9 cellular contexts compared by ENCODE assay signal in the genomic region with DNA sequence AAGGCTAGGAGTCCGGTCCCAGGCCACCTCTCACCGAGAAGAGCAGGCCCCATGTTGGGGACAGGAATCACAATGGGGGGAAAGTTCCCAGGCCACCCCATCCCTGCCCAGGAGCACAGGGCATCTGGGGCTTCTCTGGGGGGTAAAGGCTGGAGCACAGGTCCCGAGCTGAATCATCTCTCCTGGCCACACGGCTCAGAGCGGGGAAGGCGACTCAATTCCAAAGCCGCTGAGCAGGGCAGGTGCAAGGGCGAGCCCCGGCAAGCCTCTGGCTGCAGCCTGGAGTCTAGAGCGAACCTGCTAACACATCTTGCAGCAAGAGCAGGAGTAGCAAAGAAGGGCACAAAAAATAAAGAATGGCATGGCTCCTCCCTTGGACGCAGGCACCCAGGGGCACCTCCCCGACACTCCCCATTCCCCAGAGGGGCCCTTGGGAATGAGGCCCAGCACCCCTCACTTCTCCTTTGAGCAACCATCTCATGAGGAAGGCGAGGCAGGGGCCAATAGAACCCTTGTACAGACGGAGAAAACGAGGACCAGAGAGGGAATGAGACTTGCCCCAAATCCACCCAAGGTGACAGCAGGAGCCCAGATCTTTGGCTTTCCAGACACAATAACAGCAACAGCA. TPM values are rescaled to one million over a fixed set of nuclear protein-coding genes. Genes with fewer than 3 reads are reported as not detected.
DNase-seq lines count a peak whose midpoint lies in the region; ATAC-seq, FAIRE-seq and TF ChIP-seq lines count a peak whose summit lies in the region.
"Had no signal": no experiment of that assay in that cellular context is flagged by ENCODE, and none has a peak within 500 bp of the region (broad histone marks: within the 10 kb centered on the region; RNA-seq: fewer than 3 reads in every experiment).

No MANE protein-coding gene starts in this region.

- peak overlapping the region; percentile 70 to 98 (median 84) for H3K27ac ChIP-seq in adrenal gland
- H3K27ac ChIP-seq in kidney (ENCODE audit: low read depth in 2 of 2, low read length in 2 of 2), result peak overlapping the region; percentile 43 to 94
- H3K27ac ChIP-seq in substantia nigra (ENCODE audit: low read depth, low read length, poor library complexity, severe bottlenecking), result peak overlapping the region; percentile 88

- H3K4me2 ChIP-seq in Loucy (ENCODE audit: low read depth, low read length, poor library complexity, severe bottlenecking), result peak overlapping the region; percentile 55

- H3K4me3 ChIP-seq in Loucy (ENCODE audit: low read length, poor library complexity, severe bottlenecking), result peak overlapping the region; percentile 57
- peak overlapping the region in 1 of 4 donors; percentile 27 for H3K4me3 ChIP-seq in adrenal gland
- H3K4me3 ChIP-seq in kidney (ENCODE audit: low read length in 2 of 2), result no peak overlapping the region

- H3K36me3 ChIP-seq in Loucy (ENCODE audit: insufficient read depth, low read length), result peaks cover 29% of the 10 kb centered on the region; the same call in 1 of the 2 replicates
- peaks cover 0 to 11% of the 10 kb centered on the region in 2 donors for H3K36me3 ChIP-seq in adrenal gland (replicated peaks in 1 of 2)
- H3K36me3 ChIP-seq in kidney (ENCODE audit: control insufficient read depth in 1 of 2, insufficient read depth in 2 of 2, low read length in 2 of 2), result no peaks in the 10 kb centered on the region

- intact Hi-C loops in adrenal gland (cut with DNase I), result no loop called here
- intact Hi-C loops in kidney (cut with DNase I), result no loop called here

- H4K20me1 ChIP-seq in Loucy (ENCODE audit: insufficient read depth, low read length, poor library complexity, severe bottlenecking), result no peaks in the 10 kb centered on the region

- H3K4me1 ChIP-seq in Loucy (ENCODE audit: insufficient read depth, low read length, poor library complexity, severe bottlenecking) (peaks cover 50% of the 10 kb centered on the region), adrenal gland (replicated peaks in 1 of 2) (peaks cover 33 to 50% of the 10 kb centered on the region in 2 donors), kidney (ENCODE audit: control insufficient read depth in 1 of 2, insufficient read depth in 1 of 2, low read depth in 1 of 2, low read length in 2 of 2) (peaks cover 24 to 44% of the 10 kb centered on the region in 2 donors)

- peak overlapping the region; percentile 54 for H3K9ac ChIP-seq in Loucy (ENCODE audit: low read depth, low read length, poor library complexity, severe bottlenecking)
- H3K9ac ChIP-seq in kidney (ENCODE audit: low read length in 2 of 2), result peak overlapping the region; percentile 65 to 66

- peak in 2 of 7 donors; percentile 30 to 43 for DNase-seq in adrenal gland
- no peak for DNase-seq in kidney
- DNase-seq in substantia nigra (lab: John Stamatoyannopoulos, UW), result peak in 2 of 49 donors; percentile 31 to 33
- DNase-seq in NCI-H526 treated with DMSO at 0.1 percent for 48 hours (lab: John Stamatoyannopoulos, UW), result no peak
- DNase-seq in dermis blood vessel endothelial cell, result no peak
- DNase-seq: stimulated activated CD4-positive, alpha-beta T cell treated with anti-CD3 and anti-CD28 coated beads, Interleukin-2, amount 100 ng/mL, for 24 hours had no signal

- no peaks in the 10 kb centered on the region for H3K9me2 ChIP-seq in Loucy (replicated peaks; ENCODE audit: low read depth, low read length)

- FAIRE-seq in kidney (lab: Jason Lieb, UNC), result no peak

- WGBS in adrenal gland, 4 donors, result 58 to 85% (median 70%) methylated on average over 9 to 15 of the region's 15 CpGs

- no peak overlapping the region for H2AFZ ChIP-seq in Loucy (ENCODE audit: low read length)

- H3K27me3 ChIP-seq in Loucy (ENCODE audit: insufficient read depth, low read length, poor library complexity, severe bottlenecking), result no peaks in the 10 kb centered on the region
- H3K27me3 ChIP-seq in adrenal gland, result no peaks in the 10 kb centered on the region

- no peaks in the 10 kb centered on the region for H3K9me3 ChIP-seq in Loucy (ENCODE audit: insufficient read depth, low read depth, low read length)
- H3K9me3 ChIP-seq in adrenal gland (replicated peaks in 1 of 3), result no peaks in the 10 kb centered on the region
- H3K9me3 ChIP-seq in kidney (ENCODE audit: control insufficient read depth in 1 of 2, low read length in 2 of 2), result no peaks in the 10 kb centered on the region

- TF ChIP-seq CTCF in Loucy (conservative IDR thresholded peaks at IDR 0.05; ENCODE audit: low read length) (no peak), adrenal gland (IDR thresholded peaks at IDR 0.05) (no peak), kidney (IDR thresholded peaks at IDR 0.05; ENCODE audit: borderline replicate concordance, extremely low read depth, insufficient read depth) (no peak)

- 0 out of 2 replicates have a peak, but pooled peaks cover 12% of the 10 kb centered on the region for H3F3A ChIP-seq in Loucy (ENCODE audit: low read depth)

- peaks cover 61% of the 10 kb centered on the region for H3K79me2 ChIP-seq in Loucy (ENCODE audit: insufficient read depth, low read length)

- no peak for ATAC-seq in GM18505 (IDR thresholded peaks at IDR 0.05; ENCODE audit: unreplicated experiment)
- ATAC-seq in GM18867 (IDR thresholded peaks at IDR 0.05; ENCODE audit: unreplicated experiment), result no peak

- no peak for TF ChIP-seq POLR2A in adrenal gland (IDR thresholded peaks at IDR 0.05)
- TF ChIP-seq POLR2A in GM18505 (IDR thresholded peaks at IDR 0.05; ENCODE audit: borderline replicate concordance, extremely low read depth, insufficient read depth, insufficient read length), result no peak

RNA-seq across cellular contexts. Expression of a gene that starts 20.6 kb away (rescaled TPM):
- 10 to 100 TPM; 18.1 to 46.9 (median 26.5) TPM for total RNA-seq in adrenal gland
- 10 to 100 TPM; 11.3 to 15.1 (median 12.5) TPM for polyA plus RNA-seq in adrenal gland
- total RNA-seq in kidney, result 49.3 TPM
- polyA plus RNA-seq in kidney (ENCODE audit: insufficient read depth, low read depth, low replicate concordance), result 352 TPM
- total RNA-seq in dermis blood vessel endothelial cell, result 17.8 and 27.9 TPM in 2 replicates

RNA-seq across cellular contexts. Expression of a gene that starts 33.5 kb away (rescaled TPM):
- total RNA-seq in adrenal gland (10 to 100 TPM; 13.5 to 23.4 (median 17.9) TPM), kidney (23.1 TPM), dermis blood vessel endothelial cell (10.1 and 12.6 TPM in 2 replicates)
- polyA plus RNA-seq in adrenal gland (10 to 100 TPM in 1 of 3 donors, 1 to 10 TPM in 2; 5.9 to 10.8 (median 9.7) TPM), kidney (ENCODE audit: insufficient read depth, low read depth, low replicate concordance) (7.5 TPM)
